Comparison of ENCODE assay signal across 11 cellular contexts in genomic region chr3:188006726-188007393, GRCh38.
DNase-seq lines count a peak whose midpoint lies in the region; ATAC-seq and TF ChIP-seq lines count a peak whose summit lies in the region.
"Had no signal": no experiment of that assay in that cellular context is flagged by ENCODE, and none has a peak within 500 bp of the region (broad histone marks: within the 10 kb centered on the region; RNA-seq: fewer than 3 reads in every experiment).

No MANE protein-coding gene starts in this region.

- H3K9me2 ChIP-seq in hepatocyte (replicated peaks; ENCODE audit: insufficient read depth): no peaks in the 10 kb centered on the region

- H3K27me3 Mint-ChIP-seq in activated CD8-positive, alpha-beta T cell treated with anti-CD3 and anti-CD28 coated beads for 36 hours: no peaks in the 10 kb centered on the region
- H3K27me3 Mint-ChIP-seq in activated CD8-positive, alpha-beta T cell treated with anti-CD3 and anti-CD28 coated beads, Interleukin-2, amount 10 ng/mL, durations not matched to agents 7 days and 5 days (ENCODE audit: low read depth): no peaks in the 10 kb centered on the region
- H3K27me3 Mint-ChIP-seq: activated T-helper 17 cell treated with anti-CD3 and anti-CD28 coated beads, Interleukin-2, amount 50 U/mL, for 72 hours had no signal

- no peaks in the 10 kb centered on the region for H3K9me3 Mint-ChIP-seq in activated CD8-positive, alpha-beta T cell treated with anti-CD3 and anti-CD28 coated beads for 36 hours
- peaks cover 9% of the 10 kb centered on the region for H3K9me3 Mint-ChIP-seq in activated CD8-positive, alpha-beta T cell treated with anti-CD3 and anti-CD28 coated beads, Interleukin-2, amount 10 ng/mL, durations not matched to agents 7 days and 5 days (ENCODE audit: insufficient read depth)

- POLR2A ChIA-PET in activated CD8-positive, alpha-beta T cell treated with anti-CD3 and anti-CD28 coated beads for 36 hours (lab: Charles Lee): interaction anchor here (0.7 kb wide), 1 partner anchor 220 kb away, joined by 3 read pairs; no protein-coding TSS in a partner anchor
- POLR2A ChIA-PET in activated CD8-positive, alpha-beta T cell treated with anti-CD3 and anti-CD28 coated beads, Interleukin-2, amount 10 ng/mL, durations not matched to agents 7 days and 5 days (lab: Charles Lee): no interaction called here

- no peaks in the 10 kb centered on the region for H3K79me2 ChIP-seq in hepatocyte

- no peak overlapping the region for H2AFZ ChIP-seq in hepatocyte

- peaks cover 8% of the 10 kb centered on the region for H3K4me1 Mint-ChIP-seq in activated CD8-positive, alpha-beta T cell treated with anti-CD3 and anti-CD28 coated beads for 36 hours (ENCODE audit: low read depth)
- peaks cover 42% of the 10 kb centered on the region for H3K4me1 Mint-ChIP-seq in activated CD8-positive, alpha-beta T cell treated with anti-CD3 and anti-CD28 coated beads, Interleukin-2, amount 10 ng/mL, durations not matched to agents 7 days and 5 days (ENCODE audit: low read depth)

- ATAC-seq in activated CD8-positive, alpha-beta T cell treated with anti-CD3 and anti-CD28 coated beads for 36 hours: peak; percentile 24
- no peak for ATAC-seq in activated CD8-positive, alpha-beta T cell treated with anti-CD3 and anti-CD28 coated beads, Interleukin-2, amount 10 ng/mL, durations not matched to agents 7 days and 5 days
- ATAC-seq: activated T-helper 17 cell treated with anti-CD3 and anti-CD28 coated beads, Interleukin-2, amount 50 U/mL, for 72 hours had no signal

- no peak for TF ChIP-seq CTCF in activated CD8-positive, alpha-beta T cell treated with anti-CD3 and anti-CD28 coated beads for 36 hours (IDR thresholded peaks at IDR 0.05)
- no peak for TF ChIP-seq CTCF in hepatocyte (IDR thresholded peaks at IDR 0.05; ENCODE audit: poor library complexity)

- H3K27me3 ChIP-seq in hepatocyte: no peaks in the 10 kb centered on the region
- H3K27me3 ChIP-seq: SJSA1 had no signal

- CTCF ChIA-PET in activated CD8-positive, alpha-beta T cell treated with anti-CD3 and anti-CD28 coated beads for 36 hours (lab: Charles Lee): no interaction called here
- CTCF ChIA-PET in activated CD8-positive, alpha-beta T cell treated with anti-CD3 and anti-CD28 coated beads, Interleukin-2, amount 10 ng/mL, durations not matched to agents 7 days and 5 days (lab: Charles Lee): interaction anchor here (1.4 kb wide), 1 partner anchor 266 kb away, joined by 4 read pairs; no protein-coding TSS in a partner anchor

- no peaks in the 10 kb centered on the region for H3K36me3 Mint-ChIP-seq in activated CD8-positive, alpha-beta T cell treated with anti-CD3 and anti-CD28 coated beads for 36 hours (ENCODE audit: low read depth)
- peaks cover 15% of the 10 kb centered on the region for H3K36me3 Mint-ChIP-seq in activated CD8-positive, alpha-beta T cell treated with anti-CD3 and anti-CD28 coated beads, Interleukin-2, amount 10 ng/mL, durations not matched to agents 7 days and 5 days (ENCODE audit: low read depth)

- no peak overlapping the region for H3K27ac Mint-ChIP-seq in activated CD8-positive, alpha-beta T cell treated with anti-CD3 and anti-CD28 coated beads for 36 hours
- H3K27ac Mint-ChIP-seq in activated CD8-positive, alpha-beta T cell treated with anti-CD3 and anti-CD28 coated beads, Interleukin-2, amount 10 ng/mL, durations not matched to agents 7 days and 5 days: no peak overlapping the region
- H3K27ac Mint-ChIP-seq: activated T-helper 17 cell treated with anti-CD3 and anti-CD28 coated beads, Interleukin-2, amount 50 U/mL, for 72 hours had no signal

- H3K36me3 ChIP-seq in hepatocyte (replicated peaks; ENCODE audit: insufficient read depth, low read depth): no peaks in the 10 kb centered on the region
- H3K36me3 ChIP-seq: SJSA1 had no signal

- no peak overlapping the region for H3K4me3 Mint-ChIP-seq in activated CD8-positive, alpha-beta T cell treated with anti-CD3 and anti-CD28 coated beads for 36 hours
- H3K4me3 Mint-ChIP-seq in activated CD8-positive, alpha-beta T cell treated with anti-CD3 and anti-CD28 coated beads, Interleukin-2, amount 10 ng/mL, durations not matched to agents 7 days and 5 days: no peak overlapping the region
- H3K4me3 Mint-ChIP-seq: activated T-helper 17 cell treated with anti-CD3 and anti-CD28 coated beads, Interleukin-2, amount 50 U/mL, for 72 hours had no signal

- no peak overlapping the region for H3K27ac ChIP-seq in hepatocyte
- H3K27ac ChIP-seq: SJSA1 had no signal

- no peak overlapping the region for H3K4me2 ChIP-seq in hepatocyte

- 88% methylated on average over 17 of the region's 17 CpGs for WGBS in hepatocyte (ENCODE audit: low lambda C conversion rate, missing lambda C conversion rate)

- H3K4me3 ChIP-seq in hepatocyte: no peak overlapping the region
- H3K4me3 ChIP-seq: SJSA1 had no signal

- intact Hi-C loops in activated CD8-positive, alpha-beta T cell treated with anti-CD3 and anti-CD28 coated beads for 36 hours (cut with micrococcal nuclease): no loop called here

- H4K20me1 ChIP-seq in hepatocyte (ENCODE audit: insufficient read depth, poor library complexity, severe bottlenecking): no peaks in the 10 kb centered on the region

- peaks cover 28% of the 10 kb centered on the region for H3K4me1 ChIP-seq in hepatocyte (ENCODE audit: insufficient read depth)
- H3K4me1 ChIP-seq: SJSA1 had no signal

- no peak for DNase-seq in activated CD8-positive, alpha-beta T cell treated with anti-CD3 and anti-CD28 coated beads for 36 hours
- no peak for DNase-seq in activated CD8-positive, alpha-beta T cell treated with anti-CD3 and anti-CD28 coated beads, Interleukin-2, amount 10 ng/mL, durations not matched to agents 7 days and 5 days
- DNase-seq in UCSD-AML1 (lab: John Stamatoyannopoulos, UW; ENCODE audit: unreplicated experiment) (peak; percentile 55), hippocampal formation (lab: John Stamatoyannopoulos, UW) (peak; percentile 29 to 40), superior temporal gyrus (ENCODE audit: extremely low spot score) (peak; percentile 25), GM03348 (ENCODE audit: low spot score) (no peak), hepatocyte (ENCODE audit: low spot score) (no peak), NK-92 (lab: John Stamatoyannopoulos, UW; ENCODE audit: unreplicated experiment) (no peak)
- DNase-seq: IMR-90 had no signal

- H3K9me3 ChIP-seq in hepatocyte (ENCODE audit: low read depth): no peaks in the 10 kb centered on the region
- H3K9me3 ChIP-seq: SJSA1 had no signal

Comparison
In these comparisons a context has a peak if more than half of its experiments do, and no peak if none do; other contexts are left out.
1. DNase-seq: peak in UCSD-AML1 (single experiment), hippocampal formation (2 of 2) and superior temporal gyrus (single experiment); none in activated CD8-positive, alpha-beta T cell treated with anti-CD3 and anti-CD28 coated beads for 36 hours (single experiment), activated CD8-positive, alpha-beta T cell treated with anti-CD3 and anti-CD28 coated beads, Interleukin-2, amount 10 ng/mL, durations not matched to agents 7 days and 5 days (single experiment), GM03348 (single experiment), hepatocyte (single experiment) and NK-92 (single experiment).